ENCODE assay signal across 15 cellular contexts in genomic region chr11:67585911-67586310, GRCh38. TPM values are rescaled to one million over a fixed set of nuclear protein-coding genes. Genes with fewer than 3 reads are reported as not detected.
A peak's percentile ranks its signal among the peaks of the same experiment; 100 is the strongest.
DNase-seq lines count a peak whose midpoint lies in the region; ATAC-seq, FAIRE-seq and TF ChIP-seq lines count a peak whose summit lies in the region.
"Had no signal": no experiment of that assay in that cellular context is flagged by ENCODE, and none has a peak within 500 bp of the region (broad histone marks: within the 10 kb centered on the region; RNA-seq: fewer than 3 reads in every experiment).

No MANE protein-coding gene starts in this region.

- H4K20me1 ChIP-seq in astrocyte (ENCODE audit: insufficient read depth, low read length) = peaks cover 39% of the 10 kb centered on the region

- H2AFZ ChIP-seq in astrocyte (ENCODE audit: low read depth, low read length) = no peak overlapping the region

- H3K4me3 Mint-ChIP-seq in CD14-positive monocyte (peak overlapping the region in 1 of 2 donors; percentile 53), astrocyte (ENCODE audit: unreplicated experiment) (peak overlapping the region; percentile 92), natural killer cell (no peak overlapping the region)

- TF ChIP-seq CTCF in CD14-positive monocyte (IDR thresholded peaks at IDR 0.05) = no peak
- no peak for TF ChIP-seq CTCF in astrocyte (IDR thresholded peaks at IDR 0.05; ENCODE audit: insufficient read depth, low read depth, low read length)
- no peak for TF ChIP-seq CTCF in natural killer cell (IDR thresholded peaks at IDR 0.05)

- peaks cover 34% of the 10 kb centered on the region for H3K79me2 ChIP-seq in astrocyte (ENCODE audit: insufficient read depth, low read length)

- H3K27ac ChIP-seq in HUES64 (ENCODE audit: low read depth, low read length) = peak overlapping the region; percentile 24; the same call in 1 of the 2 replicates
- H3K27ac ChIP-seq in astrocyte (ENCODE audit: low read depth, low read length) = no peak overlapping the region

- H3K9me3 Mint-ChIP-seq in CD14-positive monocyte (peaks cover 0 to 13% (median 3%) of the 10 kb centered on the region in 7 donors), astrocyte (ENCODE audit: unreplicated experiment) (no peaks in the 10 kb centered on the region), natural killer cell (no peaks in the 10 kb centered on the region)

- H3K27me3 ChIP-seq in HUES64 (ENCODE audit: insufficient read depth, low read length) (peaks cover 5% of the 10 kb centered on the region; the same call in 1 of the 2 replicates), astrocyte (ENCODE audit: insufficient read depth, low read length) (peaks cover 15% of the 10 kb centered on the region)

- H3K4me1 Mint-ChIP-seq in CD14-positive monocyte = peaks cover 65% of the 10 kb centered on the region
- peaks cover 30% of the 10 kb centered on the region for H3K4me1 Mint-ChIP-seq in astrocyte (ENCODE audit: low read depth, unreplicated experiment)
- H3K4me1 Mint-ChIP-seq in natural killer cell = peaks cover 33 to 55% of the 10 kb centered on the region in 2 donors

- H3K4me2 ChIP-seq in astrocyte (ENCODE audit: low read length) = peak overlapping the region; percentile 88

- H3K36me3 Mint-ChIP-seq in CD14-positive monocyte (peaks cover 42 to 45% of the 10 kb centered on the region in 2 donors), astrocyte (ENCODE audit: low read depth, unreplicated experiment) (peaks cover 32% of the 10 kb centered on the region), natural killer cell (no peaks in the 10 kb centered on the region)

- DNase-seq in CD14-positive monocyte (ENCODE audit: low spot score) = no peak
- no peak for DNase-seq in astrocyte (ENCODE audit: low read depth)
- no peak for DNase-seq in natural killer cell
- DNase-seq in cerebellum (ENCODE audit: low spot score) = no peak
- DNase-seq in NCI-H1436 treated with DMSO at 0.1 percent for 48 hours (lab: John Stamatoyannopoulos, UW) = no peak
- no peak for DNase-seq in NCI-H510A (lab: John Stamatoyannopoulos, UW)
- DNase-seq: activated CD8-positive, alpha-beta memory T cell treated with anti-CD3 and anti-CD28 coated beads, Interleukin-2, amount 50 U/mL, for 48 hours; left colon; NCI-H1105; NCI-H774; stimulated activated CD4-positive, alpha-beta T cell treated with anti-CD3 and anti-CD28 coated beads, Interleukin-4, amount 100 ng/mL, for 24 hours had no signal

- H3K36me3 ChIP-seq in HUES64 (ENCODE audit: insufficient read depth, low read length) = peaks cover 45% of the 10 kb centered on the region
- H3K36me3 ChIP-seq in astrocyte (ENCODE audit: insufficient read depth, low read length) = peaks cover 8% of the 10 kb centered on the region

- H3K9me3 ChIP-seq in HUES64 (ENCODE audit: insufficient read depth, low read depth, low read length) = peaks cover 2% of the 10 kb centered on the region; the same call in 1 of the 2 replicates
- H3K9me3 ChIP-seq in astrocyte (ENCODE audit: insufficient read depth, low read depth, low read length) = no peaks in the 10 kb centered on the region

- H3K27ac Mint-ChIP-seq in CD14-positive monocyte (peak overlapping the region; percentile 60 to 96 (median 87)), astrocyte (ENCODE audit: unreplicated experiment) (no peak overlapping the region), natural killer cell (peak overlapping the region; percentile 63 to 88)

- H3K27me3 Mint-ChIP-seq in CD14-positive monocyte (ENCODE audit: low read depth in 3 of 3) (peaks cover 0 to 4% (median 2%) of the 10 kb centered on the region in 3 donors), astrocyte (ENCODE audit: low read depth, unreplicated experiment) (no peaks in the 10 kb centered on the region), natural killer cell (ENCODE audit: low read depth in 2 of 2) (no peaks in the 10 kb centered on the region)

- peaks cover 26% of the 10 kb centered on the region for H3K4me1 ChIP-seq in HUES64 (ENCODE audit: insufficient read depth, low read length)
- peaks cover 13% of the 10 kb centered on the region for H3K4me1 ChIP-seq in astrocyte (ENCODE audit: insufficient read depth, low read length)

- FAIRE-seq in astrocyte (lab: Jason Lieb, UNC) = no peak
- FAIRE-seq: D721Med had no signal

- H3K4me3 ChIP-seq in HUES64 (ENCODE audit: low read length) = no peak overlapping the region
- H3K4me3 ChIP-seq in astrocyte (ENCODE audit: insufficient read depth, low read depth, low read length) = no peak overlapping the region

- H3K9ac ChIP-seq in HUES64 (ENCODE audit: low read depth, low read length) (no peak overlapping the region), astrocyte (ENCODE audit: low read length) (peak overlapping the region; percentile 93)

- intact Hi-C loops in CD14-positive monocyte (cut with micrococcal nuclease) = no loop called here
- intact Hi-C loops in natural killer cell (cut with micrococcal nuclease) = no loop called here

- ATAC-seq in natural killer cell = no peak
- no peak for ATAC-seq in activated CD4-positive, CD25-positive, alpha-beta regulatory T cell treated with anti-CD3 and anti-CD28 coated beads, Interleukin-2, amount 50 U/mL, for 24 hours
- ATAC-seq: left colon had no signal

- WGBS in HUES64 = 78% methylated on average over 4 of the region's 4 CpGs

RNA-seq across cellular contexts. Expression of gene GSTP1, which starts 2.3 kb away (rescaled TPM):
- 1,000 to 10,000 TPM; 1,250 to 1,483 TPM for polyA plus RNA-seq in CD14-positive monocyte
- polyA plus RNA-seq in HUES64 (2013, experiment 1 of 2) = 955 TPM
- 967 TPM for polyA plus RNA-seq in HUES64 (2013, experiment 2 of 2)
- total RNA-seq in astrocyte = 1,173 and 1,365 TPM in 2 replicates
- 100 to 1,000 TPM; 172 to 218 (median 212) TPM for total RNA-seq in natural killer cell
- 129 TPM for total RNA-seq in cerebellum

RNA-seq across cellular contexts. Expression of gene NDUFV1, which starts 20.8 kb away (rescaled TPM):
- polyA plus RNA-seq in CD14-positive monocyte = 10 to 100 TPM; 71.6 to 72.1 TPM
- polyA plus RNA-seq in HUES64 (2013, experiment 1 of 2) = 76.7 TPM
- polyA plus RNA-seq in HUES64 (2013, experiment 2 of 2) = 75.6 TPM
- 117 and 118 TPM in 2 replicates for total RNA-seq in astrocyte
- 100 to 1,000 TPM; 346 to 393 (median 360) TPM for total RNA-seq in natural killer cell
- 106 TPM for total RNA-seq in cerebellum

RNA-seq across cellular contexts. Expression of gene NUDT8, which starts 43.8 kb away (rescaled TPM):
- 1 to 10 TPM; 1.3 to 1.4 TPM for polyA plus RNA-seq in CD14-positive monocyte
- polyA plus RNA-seq in HUES64 (2013, experiment 1 of 2) = 14.7 TPM
- 11.6 TPM for polyA plus RNA-seq in HUES64 (2013, experiment 2 of 2)
- total RNA-seq in astrocyte (3.0 and 4.5 TPM in 2 replicates), natural killer cell (1 to 10 TPM; 1.7 to 5.2 (median 4.1) TPM), cerebellum (2.4 TPM)

RNA-seq across cellular contexts. Expression of gene TBX10, which starts 53.7 kb away (rescaled TPM):
- not detected for polyA plus RNA-seq in CD14-positive monocyte
- not detected for polyA plus RNA-seq in HUES64 (2013, experiment 1 of 2)
- not detected for polyA plus RNA-seq in HUES64 (2013, experiment 2 of 2)
- not detected in 2 replicates for total RNA-seq in astrocyte
- total RNA-seq in natural killer cell = not detected
- not detected for total RNA-seq in cerebellum
- total RNA-seq: posterior vena cava had no signal
